Comparison of ENCODE assay signal across 8 cellular contexts in genomic region chr2:219433666-219434467, GRCh38. TPM values are rescaled to one million over a fixed set of nuclear protein-coding genes. Genes with fewer than 3 reads are reported as not detected.
DNase-seq lines count a peak whose midpoint lies in the region; ATAC-seq, FAIRE-seq and TF ChIP-seq lines count a peak whose summit lies in the region.
"Had no signal": no experiment of that assay in that cellular context is flagged by ENCODE, and none has a peak within 500 bp of the region (broad histone marks: within the 10 kb centered on the region; RNA-seq: fewer than 3 reads in every experiment).

No MANE protein-coding gene starts in this region.

- no peaks in the 10 kb centered on the region for H3K36me3 ChIP-seq in bronchial epithelial cell (ENCODE audit: control insufficient read depth, insufficient read depth, low read length)
- no peaks in the 10 kb centered on the region for H3K36me3 ChIP-seq in upper lobe of left lung

- H3K4me3 Mint-ChIP-seq in mesothelial cell of epicardium = peak overlapping the region; percentile 15

- no peaks in the 10 kb centered on the region for H3K9me3 ChIP-seq in upper lobe of left lung

- peaks cover 4% of the 10 kb centered on the region for H3K27me3 ChIP-seq in bronchial epithelial cell (ENCODE audit: control insufficient read depth, insufficient read depth, low read length)
- peaks cover 4 to 21% (median 12%) of the 10 kb centered on the region in 4 donors for H3K27me3 ChIP-seq in upper lobe of left lung

- no peak overlapping the region for H3K27ac Mint-ChIP-seq in mesothelial cell of epicardium

- no peak overlapping the region for H3K27ac ChIP-seq in upper lobe of left lung

- peaks cover 5% of the 10 kb centered on the region for H3K27me3 Mint-ChIP-seq in mesothelial cell of epicardium (ENCODE audit: low read depth)

- 74 to 75% methylated on average over 13 to 16 of the region's 16 CpGs for WGBS in upper lobe of left lung, 2 donors

- no peaks in the 10 kb centered on the region for H3K9me3 Mint-ChIP-seq in mesothelial cell of epicardium

- H3K36me3 Mint-ChIP-seq in mesothelial cell of epicardium = no peaks in the 10 kb centered on the region

- H3K4me3 ChIP-seq in GM12865 (ENCODE audit: low read depth, low read length) = no peak overlapping the region
- H3K4me3 ChIP-seq in bronchial epithelial cell (ENCODE audit: low read depth, low read length) = no peak overlapping the region
- no peak overlapping the region for H3K4me3 ChIP-seq in upper lobe of left lung

- ATAC-seq in upper lobe of left lung (ENCODE audit: low FRiP score in 2 of 2) (no peak), HG03139 (IDR thresholded peaks at IDR 0.05; ENCODE audit: unreplicated experiment) (no peak)

- TF ChIP-seq CTCF in GM12865 (IDR thresholded peaks at IDR 0.05; ENCODE audit: insufficient read depth, low read depth, low read length, missing control alignments) = peak; percentile 29
- TF ChIP-seq CTCF in bronchial epithelial cell (IDR thresholded peaks at IDR 0.05; ENCODE audit: insufficient read depth, low read length, severe bottlenecking) = peak; percentile 48
- no peak for TF ChIP-seq CTCF in mesothelial cell of epicardium (IDR thresholded peaks at IDR 0.05; ENCODE audit: unreplicated experiment)
- TF ChIP-seq CTCF in upper lobe of left lung (IDR thresholded peaks at IDR 0.05) = no peak

- no peak for TF ChIP-seq EP300 in upper lobe of left lung (IDR thresholded peaks at IDR 0.05)

- DNase-seq in GM12865 (ENCODE audit: low read depth) (peak; percentile 27), NCI-H1436 treated with DMSO at 0.1 percent for 48 hours (lab: John Stamatoyannopoulos, UW) (peak; percentile 27), bronchial epithelial cell (ENCODE audit: low read depth) (no peak), mesothelial cell of epicardium (ENCODE audit: low spot score in 2 of 2, unreplicated experiment in 2 of 2) (no peak), NCI-H1105 treated with DMSO at 0.1 percent for 48 hours (lab: John Stamatoyannopoulos, UW) (no peak), upper lobe of left lung (no peak)

- no peak for TF ChIP-seq POLR2A in upper lobe of left lung (IDR thresholded peaks at IDR 0.05)

- peaks cover 4 to 9% (median 8%) of the 10 kb centered on the region in 4 donors for H3K4me1 ChIP-seq in upper lobe of left lung

- H3K4me1 Mint-ChIP-seq in mesothelial cell of epicardium = peaks cover 8% of the 10 kb centered on the region

- FAIRE-seq in bronchial epithelial cell (lab: Jason Lieb, UNC) = no peak

RNA-seq across cellular contexts. Expression of gene SPEG, which starts 0.8 kb away (rescaled TPM):
- total RNA-seq in bronchial epithelial cell = 1.8 and 2.4 TPM in 2 replicates
- 95.4 to 97.7 TPM (median 97.7 TPM) in 3 replicates for total RNA-seq in mesothelial cell of epicardium
- 1 to 10 TPM; 2.3 to 8.9 (median 4.9) TPM for total RNA-seq in upper lobe of left lung

RNA-seq across cellular contexts. Expression of gene DES, which starts 15.7 kb away (rescaled TPM):
- total RNA-seq in bronchial epithelial cell = not detected in 2 replicates
- total RNA-seq in mesothelial cell of epicardium = 33.0 to 38.5 TPM (median 37.0 TPM) in 3 replicates
- total RNA-seq in upper lobe of left lung = 100 to 1,000 TPM in 2 of 6 donors, 10 to 100 TPM in 4; 39.7 to 299 (median 70.8) TPM
- total RNA-seq: T-helper 2 cell treated with Interferon-gamma antibody and Interleukin-4, amounts not matched to agents 100 ng/mL and 5 ng/mL, for 36 hours had no signal

RNA-seq across cellular contexts. Expression of gene DNPEP, which starts 46.2 kb away (rescaled TPM):
- 50.8 and 60.4 TPM in 2 replicates for total RNA-seq in bronchial epithelial cell
- total RNA-seq in mesothelial cell of epicardium = 73.2 to 85.1 TPM (median 77.1 TPM) in 3 replicates
- 100 to 1,000 TPM in 1 of 6 donors, 10 to 100 TPM in 5; 31.9 to 141 (median 75.1) TPM for total RNA-seq in upper lobe of left lung

Comparison
In these comparisons a context has a peak if more than half of its experiments do, and no peak if none do; other contexts are left out.
1. DNase-seq: peak in GM12865 (single experiment) and NCI-H1436 treated with DMSO at 0.1 percent for 48 hours (single experiment); none in bronchial epithelial cell (single experiment), mesothelial cell of epicardium (0 of 2), NCI-H1105 treated with DMSO at 0.1 percent for 48 hours (single experiment) and upper lobe of left lung (0 of 2).
2. CTCF ChIP-seq: peak in GM12865 (single experiment) and bronchial epithelial cell (single experiment); none in mesothelial cell of epicardium (single experiment) and upper lobe of left lung (0 of 6).
3. RNA of gene DES, which starts 15.7 kb away (total RNA-seq): 39.7 to 299 TPM in upper lobe of left lung and 33.0 to 38.5 TPM in mesothelial cell of epicardium; not detected in bronchial epithelial cell; every median in the first group is over 10 times any median in the second.